17 cellular contexts compared by ENCODE assay signal in genomic region chr10:79402625-79402946, GRCh38. TPM values are rescaled to one million over a fixed set of nuclear protein-coding genes. Genes with fewer than 3 reads are reported as not detected.
DNase-seq lines count a peak whose midpoint lies in the region; ATAC-seq and TF ChIP-seq lines count a peak whose summit lies in the region.
"Had no signal": no experiment of that assay in that cellular context is flagged by ENCODE, and none has a peak within 500 bp of the region (broad histone marks: within the 10 kb centered on the region; RNA-seq: fewer than 3 reads in every experiment).

No MANE protein-coding gene starts in this region.

- H3K79me2 ChIP-seq in fibroblast of lung (ENCODE audit: control insufficient read depth, insufficient read depth, low read length): peaks cover 36% of the 10 kb centered on the region

- H4K20me1 ChIP-seq in fibroblast of lung (ENCODE audit: control insufficient read depth, extremely low read depth, insufficient read depth, low read length): no peaks in the 10 kb centered on the region

- no peak for TF ChIP-seq POLR2A in adrenal gland (IDR thresholded peaks at IDR 0.05)

- H3K4me3 Mint-ChIP-seq in nephron progenitor cell: peak overlapping the region; percentile 57
- H3K4me3 Mint-ChIP-seq in immature natural killer cell: no peak overlapping the region

- no peaks in the 10 kb centered on the region for H3K9me3 Mint-ChIP-seq in nephron progenitor cell
- no peaks in the 10 kb centered on the region for H3K9me3 Mint-ChIP-seq in immature natural killer cell
- H3K9me3 Mint-ChIP-seq: H9 had no signal

- H3K27ac Mint-ChIP-seq in nephron progenitor cell (peak overlapping the region; percentile 96), immature natural killer cell (no peak overlapping the region)
- H3K27ac Mint-ChIP-seq: H9 had no signal

- H3K9me3 ChIP-seq in adrenal gland (replicated peaks in 1 of 3): no peaks in the 10 kb centered on the region
- no peaks in the 10 kb centered on the region for H3K9me3 ChIP-seq in fibroblast of lung (ENCODE audit: control insufficient read depth, insufficient read depth, low read depth, low read length)
- no peaks in the 10 kb centered on the region for H3K9me3 ChIP-seq in thoracic aorta
- H3K9me3 ChIP-seq: MG63, tibial nerve had no signal

- H3K9ac ChIP-seq in fibroblast of lung (ENCODE audit: insufficient read depth, low read length): no peak overlapping the region

- H3K4me1 Mint-ChIP-seq in nephron progenitor cell (peaks cover 100% of the 10 kb centered on the region), immature natural killer cell (peaks cover 0 to 3% of the 10 kb centered on the region in 2 donors)

- ATAC-seq in thoracic aorta (ENCODE audit: insufficient number of reproducible peaks, low FRiP score, low read depth): no peak
- no peak for ATAC-seq in GM19455 (IDR thresholded peaks at IDR 0.05; ENCODE audit: unreplicated experiment)
- no peak for ATAC-seq in GM18909 (IDR thresholded peaks at IDR 0.05; ENCODE audit: poor library complexity, unreplicated experiment)

- TF ChIP-seq CTCF in adrenal gland (IDR thresholded peaks at IDR 0.05): no peak
- no peak for TF ChIP-seq CTCF in fibroblast of lung (conservative IDR thresholded peaks at IDR 0.05 in 1 of 2, IDR thresholded peaks at IDR 0.05 in 1 of 2; ENCODE audit: low read depth in 1 of 2, low read length in 2 of 2)
- TF ChIP-seq CTCF in nephron progenitor cell (IDR thresholded peaks at IDR 0.05): no peak
- no peak for TF ChIP-seq CTCF in thoracic aorta (IDR thresholded peaks at IDR 0.05)

- H3K4me2 ChIP-seq in fibroblast of lung (ENCODE audit: extremely low read depth, insufficient read depth, low read length): no peak overlapping the region

- DNase-seq in adrenal gland: no peak
- no peak for DNase-seq in fibroblast of lung (ENCODE audit: low read depth in 2 of 2)
- no peak for DNase-seq in nephron progenitor cell
- DNase-seq in thoracic aorta (ENCODE audit: low spot score): no peak
- DNase-seq in NCI-H1105 treated with DMSO at 0.1 percent for 48 hours (lab: John Stamatoyannopoulos, UW): no peak
- DNase-seq in immature natural killer cell: no peak
- DNase-seq: activated CD4-positive, alpha-beta T cell treated with anti-CD3 and anti-CD28 coated beads for 1 hour; activated effector memory CD4-positive, alpha-beta T cell treated with Interleukin-2 at 50 U/mL for 16 hours; H9; MG63; NCI-H187 treated with DMSO at 0.1 percent for 48 hours; NCI-H446 treated with DMSO at 0.1 percent for 48 hours; stimulated activated CD4-positive, alpha-beta T cell treated with anti-CD3 and anti-CD28 coated beads, Interleukin-2, amount 100 ng/mL, for 24 hours; T1000 had no signal

- peak overlapping the region in 3 of 5 donors; percentile 34 to 88 (median 74) for H3K27ac ChIP-seq in adrenal gland
- H3K27ac ChIP-seq in fibroblast of lung (ENCODE audit: insufficient read depth, low read length): peak overlapping the region; percentile 28
- H3K27ac ChIP-seq in thoracic aorta: peak overlapping the region; percentile 88 to 89

- no peaks in the 10 kb centered on the region for H3K36me3 ChIP-seq in adrenal gland (replicated peaks in 1 of 2)
- H3K36me3 ChIP-seq in fibroblast of lung (ENCODE audit: control insufficient read depth, insufficient read depth, low read length): peaks cover 3% of the 10 kb centered on the region
- no peaks in the 10 kb centered on the region for H3K36me3 ChIP-seq in thoracic aorta
- H3K36me3 ChIP-seq: tibial nerve had no signal

- H3K36me3 Mint-ChIP-seq in nephron progenitor cell (ENCODE audit: low read depth) (no peaks in the 10 kb centered on the region), immature natural killer cell (no peaks in the 10 kb centered on the region)

- peaks cover 36 to 96% of the 10 kb centered on the region in 2 donors for H3K4me1 ChIP-seq in adrenal gland (replicated peaks in 1 of 2)
- peaks cover 74% of the 10 kb centered on the region for H3K4me1 ChIP-seq in fibroblast of lung (ENCODE audit: control insufficient read depth, extremely low read depth, insufficient read depth, low read length)
- H3K4me1 ChIP-seq in thoracic aorta (ENCODE audit: control insufficient read depth in 1 of 2, low read depth in 2 of 2): peaks cover 87 to 100% of the 10 kb centered on the region in 2 donors

- 95 to 98% (median 96%) methylated on average over 7 of the region's 7 CpGs for WGBS in adrenal gland, 4 donors

- H3K27me3 Mint-ChIP-seq in nephron progenitor cell (ENCODE audit: low read depth, poor library complexity) (peaks cover 5% of the 10 kb centered on the region), immature natural killer cell (ENCODE audit: low read depth in 3 of 3) (peaks cover 0 to 3% (median 1%) of the 10 kb centered on the region in 3 donors)

- H2AFZ ChIP-seq in fibroblast of lung (ENCODE audit: low read length): no peak overlapping the region

- H3K27me3 ChIP-seq in adrenal gland: no peaks in the 10 kb centered on the region
- no peaks in the 10 kb centered on the region for H3K27me3 ChIP-seq in fibroblast of lung (ENCODE audit: control insufficient read depth, insufficient read depth, low read length)
- H3K27me3 ChIP-seq in thoracic aorta (replicated peaks; ENCODE audit: insufficient read depth): no peaks in the 10 kb centered on the region
- H3K27me3 ChIP-seq: MG63, tibial nerve had no signal

- intact Hi-C loops in adrenal gland (cut with DNase I): loop anchor here in 1 of 2 donors (5.0 kb wide), 1 partner anchor 40 kb away; no protein-coding TSS in a partner anchor

- H3K4me3 ChIP-seq in adrenal gland: no peak overlapping the region
- H3K4me3 ChIP-seq in fibroblast of lung (replicated peaks in 1 of 4; ENCODE audit: control extremely low read depth in 1 of 4, insufficient read depth in 1 of 4, low read depth in 3 of 4, low read length in 4 of 4): no peak overlapping the region
- no peak overlapping the region for H3K4me3 ChIP-seq in thoracic aorta
- H3K4me3 ChIP-seq: MG63 had no signal

RNA-seq across cellular contexts. Expression of gene ZCCHC24, which starts 42.8 kb away (rescaled TPM):
- total RNA-seq in adrenal gland (10 to 100 TPM; 21.7 to 49.0 (median 28.8) TPM), fibroblast of lung (40.3 and 44.4 TPM in 2 replicates), thoracic aorta (10 to 100 TPM; 66.9 to 82.9 TPM)
- polyA plus RNA-seq in adrenal gland (10 to 100 TPM in 2 of 3 donors, 1 to 10 TPM in 1; 8.7 to 19.9 (median 12.9) TPM), fibroblast of lung (30.2 and 33.2 TPM in 2 replicates), immature natural killer cell (1 to 10 TPM; 1.6 to 2.2 (median 1.7) TPM)
- 45.0 and 51.9 TPM in 2 replicates for polyA plus RNA-seq in fibroblast of lung (2012)
- polyA minus RNA-seq in fibroblast of lung (ENCODE audit: low replicate concordance): 92.5 and 96.5 TPM in 2 replicates

RNA-seq across cellular contexts. Expression of gene PPIF, which starts 55.3 kb away (rescaled TPM):
- total RNA-seq in adrenal gland: 100 to 1,000 TPM; 179 to 619 (median 259) TPM
- 100 to 1,000 TPM in 1 of 3 donors, 10 to 100 TPM in 2; 43.8 to 564 (median 74.3) TPM for polyA plus RNA-seq in adrenal gland
- 18.2 and 18.7 TPM in 2 replicates for total RNA-seq in fibroblast of lung
- polyA plus RNA-seq in fibroblast of lung: 63.0 and 82.2 TPM in 2 replicates
- 53.2 and 71.9 TPM in 2 replicates for polyA plus RNA-seq in fibroblast of lung (2012)
- polyA minus RNA-seq in fibroblast of lung (ENCODE audit: low replicate concordance): 137 and 359 TPM in 2 replicates
- 10 to 100 TPM in 1 of 2 donors, 1 to 10 TPM in 1; 5.7 to 44.2 TPM for total RNA-seq in thoracic aorta
- 10 to 100 TPM in 2 of 3 donors, 1 to 10 TPM in 1; 9.6 to 15.1 (median 13.1) TPM for polyA plus RNA-seq in immature natural killer cell

Comparison
In these comparisons a context has a peak if more than half of its experiments do, and no peak if none do; other contexts are left out.
1. H3K27ac ChIP-seq: peak in every context shown above with its lines; median percentile 88 in thoracic aorta; 74 in adrenal gland; 28 in fibroblast of lung.